16 cellular contexts compared by ENCODE assay signal in the genomic region with DNA sequence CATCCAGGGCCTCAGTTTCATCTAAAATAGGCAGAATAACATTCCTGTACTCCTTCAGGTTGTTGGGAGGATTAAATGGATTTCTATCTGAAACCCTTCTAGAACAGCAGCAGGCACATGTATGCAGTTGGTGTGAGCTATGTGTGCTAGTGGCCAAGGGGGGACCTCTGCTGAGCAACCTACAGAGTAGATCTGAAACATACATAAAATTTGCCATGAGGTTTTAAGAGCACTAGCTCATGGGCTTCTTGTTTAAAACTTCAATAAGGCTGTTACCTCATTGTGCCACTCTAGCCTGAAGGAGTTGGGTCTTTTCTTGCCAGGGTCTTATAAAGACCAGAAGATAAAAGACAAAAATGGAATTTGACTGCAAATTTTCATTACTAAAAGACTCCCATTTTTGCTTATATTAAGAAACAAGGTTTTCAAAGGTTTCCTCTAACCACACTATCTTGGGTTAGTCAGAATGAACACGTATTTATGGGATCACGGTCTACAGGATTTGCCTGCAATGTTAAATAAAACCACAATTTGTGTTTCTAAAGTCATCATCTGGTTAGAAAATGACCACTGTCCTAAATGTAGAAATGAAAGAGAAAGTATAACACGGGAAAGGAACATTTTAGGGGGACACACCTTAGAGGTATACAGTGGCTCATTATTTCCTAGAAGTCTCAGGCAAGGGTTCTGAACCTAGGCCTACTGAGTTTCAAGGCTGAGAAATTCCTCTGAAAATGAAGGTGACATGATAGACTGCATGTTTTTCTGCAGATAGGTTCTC.
DNase-seq lines count a peak whose midpoint lies in the region; ATAC-seq and TF ChIP-seq lines count a peak whose summit lies in the region.
"Had no signal": no experiment of that assay in that cellular context is flagged by ENCODE, and none has a peak within 500 bp of the region (broad histone marks: within the 10 kb centered on the region; RNA-seq: fewer than 3 reads in every experiment).

No MANE protein-coding gene starts in this region.

- H2BK5ac ChIP-seq in trophoblast cell (ENCODE audit: low read depth, low read length, poor library complexity), result no peak overlapping the region

- DNase-seq in GM12865 (ENCODE audit: low read depth) (peak; percentile 52), trophoblast cell (no peak), inferior parietal cortex (ENCODE audit: extremely low spot score) (no peak)
- DNase-seq in activated CD4-positive, alpha-beta memory T cell treated with anti-CD3 and anti-CD28 coated beads, Interleukin-2, amount 10 ng/mL, durations not matched to agents 7 days and 5 days, result no peak
- DNase-seq: activated T-cell treated with anti-CD3 and anti-CD28 coated beads, Interleukin-2, amount 50 U/mL, for 48 hours; aorta; cortex of kidney; lower lobe of right lung; natural killer cell; retina; SK-N-SH had no signal

- H3K79me2 ChIP-seq in trophoblast cell (ENCODE audit: control insufficient read depth, insufficient read depth, low read length, poor library complexity), result no peaks in the 10 kb centered on the region

- TF ChIP-seq CTCF in GM12865 (IDR thresholded peaks at IDR 0.05; ENCODE audit: insufficient read depth, low read depth, low read length, missing control alignments), result no peak

- WGBS in trophoblast cell (ENCODE audit: extremely low coverage, insufficient coverage, insufficient read length), result no CpG with 5 or more reads among the region's 3 CpGs

- no peak overlapping the region for H3K4me3 ChIP-seq in GM12865 (ENCODE audit: low read depth, low read length)
- no peak overlapping the region for H3K4me3 ChIP-seq in trophoblast cell (ENCODE audit: low read depth, low read length)
- H3K4me3 ChIP-seq: lower lobe of right lung had no signal

- POLR2A ChIA-PET in activated CD4-positive, alpha-beta memory T cell treated with anti-CD3 and anti-CD28 coated beads, Interleukin-2, amount 10 ng/mL, durations not matched to agents 7 days and 5 days (lab: Charles Lee), result no interaction called here

- no peak overlapping the region for H3K9ac ChIP-seq in trophoblast cell (ENCODE audit: low read length)
- H3K9ac ChIP-seq: SK-N-SH had no signal

- no peak overlapping the region for H3K23ac ChIP-seq in trophoblast cell (ENCODE audit: low read length)

- no peaks in the 10 kb centered on the region for H3K9me3 ChIP-seq in trophoblast cell (ENCODE audit: insufficient read depth, low read depth, low read length)
- H3K9me3 ChIP-seq: lower lobe of right lung, SK-N-SH had no signal

- no peaks in the 10 kb centered on the region for H3K27me3 ChIP-seq in trophoblast cell (ENCODE audit: insufficient read depth, low read length)

- H2BK12ac ChIP-seq in trophoblast cell (ENCODE audit: low read length), result peak overlapping the region; percentile 54

- H3K4me2 ChIP-seq in trophoblast cell (ENCODE audit: low read length), result no peak overlapping the region
- H3K4me2 ChIP-seq: SK-N-SH had no signal

- H2BK120ac ChIP-seq in trophoblast cell (ENCODE audit: insufficient read depth, low read length, poor library complexity), result no peak overlapping the region

- H3K36me3 ChIP-seq in trophoblast cell (ENCODE audit: control insufficient read depth in 1 of 2, insufficient read depth in 2 of 2, low read length in 2 of 2), result no peaks in the 10 kb centered on the region
- H3K36me3 ChIP-seq: lower lobe of right lung had no signal

- H3K79me1 ChIP-seq in trophoblast cell (ENCODE audit: low read length), result peaks cover 4% of the 10 kb centered on the region

- peaks cover 2 to 3% of the 10 kb centered on the region in 2 experiments for H3K4me1 ChIP-seq in trophoblast cell (ENCODE audit: control insufficient read depth in 1 of 2, insufficient read depth in 2 of 2, low read length in 2 of 2)

- ATAC-seq in GM21619 (IDR thresholded peaks at IDR 0.05; ENCODE audit: unreplicated experiment) (peak; percentile 41), GM21367 (IDR thresholded peaks at IDR 0.05; ENCODE audit: unreplicated experiment) (no peak), HG03159 (IDR thresholded peaks at IDR 0.05; ENCODE audit: unreplicated experiment) (no peak)
- ATAC-seq: lower lobe of right lung, natural killer cell had no signal

- H2AK5ac ChIP-seq in trophoblast cell (ENCODE audit: low read length), result no peak overlapping the region

- peaks cover 17% of the 10 kb centered on the region for H3K4me1 Mint-ChIP-seq in activated CD4-positive, alpha-beta memory T cell treated with anti-CD3 and anti-CD28 coated beads, Interleukin-2, amount 10 ng/mL, durations not matched to agents 7 days and 5 days

- no peak overlapping the region for H3K18ac ChIP-seq in trophoblast cell (ENCODE audit: low read length)

- H4K12ac ChIP-seq in trophoblast cell (ENCODE audit: low read depth, low read length), result no peak overlapping the region

- CTCF ChIA-PET in activated CD4-positive, alpha-beta memory T cell treated with anti-CD3 and anti-CD28 coated beads, Interleukin-2, amount 10 ng/mL, durations not matched to agents 7 days and 5 days (lab: Charles Lee), result interaction anchor here (1.0 to 1.3 kb wide), 2 partner anchors 296 to 298 kb away, joined by 3 to 4 read pairs; no protein-coding TSS in a partner anchor

- H4K91ac ChIP-seq in trophoblast cell (ENCODE audit: low read depth, low read length), result no peak overlapping the region

- H3K36me3 Mint-ChIP-seq in activated CD4-positive, alpha-beta memory T cell treated with anti-CD3 and anti-CD28 coated beads, Interleukin-2, amount 10 ng/mL, durations not matched to agents 7 days and 5 days (ENCODE audit: low read depth), result no peaks in the 10 kb centered on the region
- H3K36me3 Mint-ChIP-seq: CD4-positive, CD25-positive, alpha-beta regulatory T cell; natural killer cell had no signal

- peaks cover 3% of the 10 kb centered on the region for H3K27me3 Mint-ChIP-seq in activated CD4-positive, alpha-beta memory T cell treated with anti-CD3 and anti-CD28 coated beads, Interleukin-2, amount 10 ng/mL, durations not matched to agents 7 days and 5 days

- H3K9me3 Mint-ChIP-seq in activated CD4-positive, alpha-beta memory T cell treated with anti-CD3 and anti-CD28 coated beads, Interleukin-2, amount 10 ng/mL, durations not matched to agents 7 days and 5 days, result no peaks in the 10 kb centered on the region
- H3K9me3 Mint-ChIP-seq: CD4-positive, CD25-positive, alpha-beta regulatory T cell; natural killer cell had no signal

- H3K4ac ChIP-seq in trophoblast cell (ENCODE audit: low read depth, low read length), result no peak overlapping the region

- no peak overlapping the region for H2AFZ ChIP-seq in trophoblast cell (ENCODE audit: insufficient read depth, low read length, poor library complexity)

- no peak overlapping the region for H3K27ac ChIP-seq in trophoblast cell (ENCODE audit: low read depth, low read length)
- H3K27ac ChIP-seq: lower lobe of right lung, VCaP had no signal

- H4K8ac ChIP-seq in trophoblast cell (ENCODE audit: low read depth, low read length), result no peak overlapping the region

- no peak overlapping the region for H3K14ac ChIP-seq in trophoblast cell (ENCODE audit: low read length)

- peak overlapping the region; percentile 15 for H3K4me3 Mint-ChIP-seq in activated CD4-positive, alpha-beta memory T cell treated with anti-CD3 and anti-CD28 coated beads, Interleukin-2, amount 10 ng/mL, durations not matched to agents 7 days and 5 days
- H3K4me3 Mint-ChIP-seq: CD4-positive, CD25-positive, alpha-beta regulatory T cell; natural killer cell had no signal

- peak overlapping the region; percentile 27 for H3K27ac Mint-ChIP-seq in activated CD4-positive, alpha-beta memory T cell treated with anti-CD3 and anti-CD28 coated beads, Interleukin-2, amount 10 ng/mL, durations not matched to agents 7 days and 5 days
- H3K27ac Mint-ChIP-seq: natural killer cell had no signal
